ENCODE assay signal across 8 cellular contexts in genomic region chr5:90558344-90559192, GRCh38. TPM values are rescaled to one million over a fixed set of nuclear protein-coding genes. Genes with fewer than 3 reads are reported as not detected.
DNase-seq lines count a peak whose midpoint lies in the region; ATAC-seq and TF ChIP-seq lines count a peak whose summit lies in the region.

TSS of gene ADGRV1 (plus strand) at chr5:90558797. CDS start at chr5:90558896, 99 bp downstream.

- no peak for TF ChIP-seq CTCF in mesothelial cell of epicardium (IDR thresholded peaks at IDR 0.05; ENCODE audit: unreplicated experiment)
- no peak for TF ChIP-seq CTCF in type B pancreatic cell (conservative IDR thresholded peaks at IDR 0.05)

- H3K27ac Mint-ChIP-seq in mesothelial cell of epicardium (no peak within 1 kb of the TSS), type B pancreatic cell (peak within 1 kb of the TSS; percentile 64)

- in situ Hi-C loops in KBM-7 (cut with MboI; ENCODE audit: low pct_unique_long_range_greater_than_20kb, low sequenced_read_pairs), result no loop called here

- ATAC-seq in SK-N-SH treated with all-trans-retinoic acid at 6 μM for 48 hours (peak; percentile 97), HG03175 (IDR thresholded peaks at IDR 0.05; ENCODE audit: unreplicated experiment) (no peak)

- H3K27ac ChIP-seq in epithelial cell of prostate, result no peak within 1 kb of the TSS

- peaks cover 57% of the 10 kb centered on the region for H3K27me3 Mint-ChIP-seq in mesothelial cell of epicardium (ENCODE audit: low read depth)
- H3K27me3 Mint-ChIP-seq in type B pancreatic cell, result peaks cover 46% of the 10 kb centered on the region

- H3K36me3 Mint-ChIP-seq in mesothelial cell of epicardium (no peaks in the 10 kb centered on the region), type B pancreatic cell (no peaks in the 10 kb centered on the region)

- no peaks in the 10 kb centered on the region for H3K9me3 Mint-ChIP-seq in mesothelial cell of epicardium
- no peaks in the 10 kb centered on the region for H3K9me3 Mint-ChIP-seq in type B pancreatic cell

- H3K4me1 Mint-ChIP-seq in mesothelial cell of epicardium, result peaks cover 11% of the 10 kb centered on the region
- peaks cover 4% of the 10 kb centered on the region for H3K4me1 Mint-ChIP-seq in type B pancreatic cell (ENCODE audit: unreplicated experiment)

- peak; percentile 52 for DNase-seq in activated CD8-positive, alpha-beta memory T cell treated with anti-CD3 and anti-CD28 coated beads, Interleukin-2, amount 50 U/mL, for 48 hours
- DNase-seq in activated CD8-positive, alpha-beta memory T cell treated with anti-CD3 and anti-CD28 coated beads for 24 hours, result no peak
- DNase-seq in KBM-7, result peak; percentile 77
- DNase-seq in epithelial cell of prostate (ENCODE audit: low read depth, low spot score), result peak; percentile 34
- peak; percentile 53 to 77 for DNase-seq in mesothelial cell of epicardium (ENCODE audit: low spot score in 2 of 2, unreplicated experiment in 2 of 2)
- peak; percentile 92 for DNase-seq in type B pancreatic cell (ENCODE audit: extremely low spot score, unreplicated experiment)

- peak within 1 kb of the TSS; percentile 84 for H3K4me3 Mint-ChIP-seq in mesothelial cell of epicardium
- H3K4me3 Mint-ChIP-seq in type B pancreatic cell, result peak within 1 kb of the TSS; percentile 98

TF ChIP-seq in SK-N-SH treated with all-trans-retinoic acid at 6 μM for 48 hours, 23 proteins besides CTCF, POLR2A, EP300 and RAD21:
- no peak for TF ChIP-seq ARNTL (CRISPR knock-in tag; IDR thresholded peaks at IDR 0.05; ENCODE audit: borderline replicate concordance, low read depth)
- 0 out of 2 replicates have a peak, but pooled peaks have one; percentile 13 for TF ChIP-seq ZNF565 (CRISPR knock-in tag; conservative IDR thresholded peaks at IDR 0.05; ENCODE audit: low read depth)
- no peak for TF ChIP-seq SNAI2 (CRISPR knock-in tag; IDR thresholded peaks at IDR 0.05)
- TF ChIP-seq ZNF70 (CRISPR knock-in tag; IDR thresholded peaks at IDR 0.05), result 0 out of 2 replicates have a peak, but pooled peaks have one; percentile 10
- no peak; the same call in 1 of the 2 replicates for TF ChIP-seq TCF4 (CRISPR knock-in tag; IDR thresholded peaks at IDR 0.05; ENCODE audit: borderline replicate concordance)
- 0 out of 2 replicates have a peak, but pooled peaks have one; percentile 17 for TF ChIP-seq TSHZ2 (CRISPR knock-in tag; IDR thresholded peaks at IDR 0.05)
- TF ChIP-seq ZFP30 (CRISPR knock-in tag; IDR thresholded peaks at IDR 0.05), result no peak
TF ChIP-seq in SK-N-SH treated with all-trans-retinoic acid at 6 μM for 48 hours: peak in this region for 3.

RNA-seq across cellular contexts. Expression of gene ADGRV1, which starts in this region (rescaled TPM):
- total RNA-seq in mesothelial cell of epicardium, result 22.2 to 25.4 TPM (median 24.6 TPM) in 3 replicates
- 13.6 and 29.5 TPM in 2 replicates for total RNA-seq in type B pancreatic cell (ENCODE audit: low replicate concordance)
